Comparison of ENCODE assay signal across 3 cellular contexts in the genomic region with DNA sequence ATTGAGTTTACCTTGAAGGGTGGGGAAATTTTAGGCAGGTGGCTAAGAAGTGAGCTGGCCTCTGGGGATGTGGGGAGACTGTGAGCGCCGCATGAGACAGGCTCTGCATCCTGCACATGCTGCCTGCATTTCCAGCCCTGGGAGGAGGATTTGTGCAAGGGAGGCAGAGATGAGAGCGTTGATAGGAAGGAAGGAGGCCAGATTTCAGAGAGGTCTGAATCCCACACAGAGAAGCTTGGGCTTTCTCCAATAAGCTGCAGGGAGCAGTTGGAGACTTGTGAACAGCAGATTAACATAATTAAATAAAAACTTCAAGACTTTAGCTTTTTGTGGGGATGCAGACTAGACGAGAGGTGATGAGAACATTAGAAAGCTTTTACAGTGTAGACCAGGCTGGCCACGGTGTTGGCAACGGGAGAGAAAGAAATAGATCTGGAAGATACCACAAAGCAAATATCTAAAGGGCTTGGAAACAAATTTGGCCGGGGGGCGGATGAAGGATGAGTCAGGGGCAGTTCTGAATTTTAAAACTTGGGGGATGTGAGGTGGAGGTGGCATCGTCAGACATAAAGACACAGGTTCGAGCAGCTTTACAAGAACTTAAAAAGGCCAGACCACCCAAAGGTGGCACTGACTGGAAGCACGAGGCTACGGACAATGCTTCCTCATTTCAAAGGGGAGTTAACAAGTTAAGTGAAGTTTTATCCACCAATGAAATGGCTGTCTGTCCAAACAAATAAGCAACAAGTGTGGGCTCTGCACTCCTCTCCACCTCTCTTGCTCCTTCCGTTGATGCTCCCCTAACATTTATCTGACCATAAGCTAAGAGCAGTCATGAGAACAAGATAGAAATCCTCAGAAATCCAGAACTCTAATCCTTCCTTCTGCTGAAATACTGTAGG.
TF ChIP-seq lines count a peak whose summit lies in the region.

No MANE protein-coding gene starts in this region.

TF ChIP-seq in A549, 52 proteins besides CTCF, POLR2A, EP300 and RAD21:
- TF ChIP-seq ZSCAN20 (CRISPR knock-in tag; IDR thresholded peaks at IDR 0.05) = no peak
- TF ChIP-seq GATA3 (IDR thresholded peaks at IDR 0.05; ENCODE audit: borderline replicate concordance) = peak; percentile 32; the same call in 1 of the 2 replicates
TF ChIP-seq in A549: peak in this region for 1.

TF ChIP-seq in SK-N-SH, 30 proteins besides CTCF, POLR2A, EP300 and RAD21:
- TF ChIP-seq NFIC (IDR thresholded peaks at IDR 0.05; ENCODE audit: borderline replicate concordance) (peak; percentile 29; the same call in 1 of the 2 replicates), USF2 (IDR thresholded peaks at IDR 0.05; ENCODE audit: borderline replicate concordance, low read depth, low read length) (no peak)
- TF ChIP-seq, protein P1, sequence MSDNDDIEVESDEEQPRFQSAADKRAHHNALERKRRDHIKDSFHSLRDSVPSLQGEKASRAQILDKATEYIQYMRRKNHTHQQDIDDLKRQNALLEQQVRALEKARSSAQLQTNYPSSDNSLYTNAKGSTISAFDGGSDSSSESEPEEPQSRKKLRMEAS (IDR thresholded peaks at IDR 0.05; ENCODE audit: low read depth) = 0 out of 2 replicates have a peak, but pooled peaks have one; percentile 39

TF ChIP-seq in endothelial cell of umbilical vein, 7 proteins besides CTCF, POLR2A, EP300 and RAD21:
- TF ChIP-seq GATA2 (IDR thresholded peaks at IDR 0.05; ENCODE audit: insufficient read depth, insufficient read length, low read depth, low read length) = peak; percentile 44
- TF ChIP-seq JUN (IDR thresholded peaks at IDR 0.05; ENCODE audit: borderline replicate concordance, insufficient read depth, insufficient read length, low read depth) = no peak
